Comparison of ENCODE assay signal across 12 cellular contexts in genomic region chr12:101946233-101946611, GRCh38.
"Had no signal": no experiment of that assay in that cellular context is flagged by ENCODE, and none has a peak within 500 bp of the region (broad histone marks: within the 10 kb centered on the region; RNA-seq: fewer than 3 reads in every experiment).

No MANE protein-coding gene starts in this region.

- H3K27me3 ChIP-seq: foreskin keratinocyte, tibial artery had no signal

- H3K36me3 Mint-ChIP-seq: activated naive CD4-positive, alpha-beta T cell treated with anti-CD3 and anti-CD28 coated beads, Interleukin-2, amount 50 U/mL, for 24 hours; natural killer cell treated with Interleukin-12 subunit alpha and Interleukin-12 subunit beta and Interleukin-15 and Interleukin-18, amount 100 ng/mL, for 72 hours had no signal

- H3K4me1 ChIP-seq: foreskin keratinocyte, tibial artery had no signal

- H3K27ac Mint-ChIP-seq: activated CD4-positive, alpha-beta T cell treated with anti-CD3 and anti-CD28 coated beads for 36 hours; activated naive CD4-positive, alpha-beta T cell treated with anti-CD3 and anti-CD28 coated beads, Interleukin-2, amount 50 U/mL, for 24 hours; activated T-helper 17 cell treated with anti-CD3 and anti-CD28 coated beads, Interleukin-2, amount 50 U/mL, for 72 hours had no signal

- H3K4me1 Mint-ChIP-seq: activated naive CD4-positive, alpha-beta T cell treated with anti-CD3 and anti-CD28 coated beads, Interleukin-2, amount 50 U/mL, for 24 hours; activated T-helper 17 cell treated with anti-CD3 and anti-CD28 coated beads, Interleukin-2, amount 50 U/mL, for 72 hours had no signal

- H3K4me3 ChIP-seq: tibial artery had no signal

- DNase-seq: activated CD4-positive, alpha-beta T cell treated with anti-CD3 and anti-CD28 coated beads for 36 hours; activated T-cell treated with anti-CD3 and anti-CD28 coated beads for 4 hours; aorta; foreskin keratinocyte; head of caudate nucleus; stimulated activated CD4-positive, alpha-beta T cell treated with anti-CD3 and anti-CD28 coated beads, Interleukin-4, amount 100 ng/mL, for 4 hours; T-helper 9 cell; tibial artery had no signal

- H3K9me3 ChIP-seq: tibial artery had no signal

- H3K4me3 Mint-ChIP-seq: activated CD4-positive, alpha-beta T cell treated with anti-CD3 and anti-CD28 coated beads for 36 hours; activated naive CD4-positive, alpha-beta T cell treated with anti-CD3 and anti-CD28 coated beads, Interleukin-2, amount 50 U/mL, for 24 hours; activated T-helper 17 cell treated with anti-CD3 and anti-CD28 coated beads, Interleukin-2, amount 50 U/mL, for 72 hours; natural killer cell treated with Interleukin-12 subunit alpha and Interleukin-12 subunit beta and Interleukin-15 and Interleukin-18, amount 100 ng/mL, for 72 hours had no signal

- H3K27ac ChIP-seq: foreskin keratinocyte, tibial artery had no signal

- H3K9me3 Mint-ChIP-seq: activated naive CD4-positive, alpha-beta T cell treated with anti-CD3 and anti-CD28 coated beads, Interleukin-2, amount 50 U/mL, for 24 hours; activated T-helper 17 cell treated with anti-CD3 and anti-CD28 coated beads, Interleukin-2, amount 50 U/mL, for 72 hours; natural killer cell treated with Interleukin-12 subunit alpha and Interleukin-12 subunit beta and Interleukin-15 and Interleukin-18, amount 100 ng/mL, for 72 hours had no signal

- H3K36me3 ChIP-seq: tibial artery had no signal

- ATAC-seq: activated CD4-positive, alpha-beta T cell treated with anti-CD3 and anti-CD28 coated beads for 36 hours; activated T-helper 17 cell treated with anti-CD3 and anti-CD28 coated beads, Interleukin-2, amount 50 U/mL, for 72 hours; esophagus mucosa; foreskin keratinocyte; natural killer cell treated with Interleukin-12 subunit alpha and Interleukin-12 subunit beta and Interleukin-15 and Interleukin-18, amount 100 ng/mL, for 72 hours had no signal
